Comparison of ENCODE assay signal across 9 cellular contexts in genomic region chr19:58406818-58407657, GRCh38. TPM values are rescaled to one million over a fixed set of nuclear protein-coding genes. Genes with fewer than 3 reads are reported as not detected.
DNase-seq lines count a peak whose midpoint lies in the region; ATAC-seq, FAIRE-seq and TF ChIP-seq lines count a peak whose summit lies in the region.
"Had no signal": no experiment of that assay in that cellular context is flagged by ENCODE, and none has a peak within 500 bp of the region (broad histone marks: within the 10 kb centered on the region; RNA-seq: fewer than 3 reads in every experiment).

No MANE protein-coding gene starts in this region.

- peak in 1 of 2 experiments; percentile 32; a peak in 1 of 4 replicates for TF ChIP-seq RAD21 in K562 (CRISPR knock-in tag; conservative IDR thresholded peaks at IDR 0.05 in 1 of 2, IDR thresholded peaks at IDR 0.05 in 1 of 2)

- peaks cover 0 to 12% (median 0%) of the 10 kb centered on the region in 11 experiments; a peak in 3 of 22 replicates for H4K20me1 ChIP-seq in BLaER1 treated with 17β-estradiol and CSF1 and Interleukin-3, amounts not matched to agents 10 nM and 100 nM
- no peaks in the 10 kb centered on the region for H4K20me1 ChIP-seq in K562 (replicated peaks; ENCODE audit: control insufficient read depth, insufficient read depth, low read length)

- no peaks in the 10 kb centered on the region for H3K27me3 ChIP-seq in BLaER1 treated with 17β-estradiol and CSF1 and Interleukin-3, amounts not matched to agents 10 nM and 100 nM
- H3K27me3 ChIP-seq in HUES6 (ENCODE audit: control insufficient read depth, insufficient read depth, low read length) = no peaks in the 10 kb centered on the region
- H3K27me3 ChIP-seq in K562 (ENCODE audit: control insufficient read depth in 2 of 2, insufficient read depth in 2 of 2, low read length in 2 of 2) = no peaks in the 10 kb centered on the region
- no peaks in the 10 kb centered on the region for H3K27me3 ChIP-seq in muscle layer of colon (ENCODE audit: control insufficient read depth in 1 of 2, insufficient read depth in 2 of 2, low read length in 2 of 2)
- no peaks in the 10 kb centered on the region for H3K27me3 ChIP-seq in thyroid gland

- peak overlapping the region in 10 of 11 experiments; percentile 78 to 92 (median 84); a peak in 21 of 22 replicates for H3K27ac ChIP-seq in BLaER1 treated with 17β-estradiol and CSF1 and Interleukin-3, amounts not matched to agents 10 nM and 100 nM
- H3K27ac ChIP-seq in HUES6 (ENCODE audit: low read depth, low read length) = no peak overlapping the region
- peak overlapping the region; percentile 97 for H3K27ac ChIP-seq in K562 (ENCODE audit: extremely low read depth, low read depth, low read length)
- peak overlapping the region; percentile 98 for H3K27ac ChIP-seq in muscle layer of colon (ENCODE audit: low read depth, low read length)
- no peak overlapping the region for H3K27ac ChIP-seq in thyroid gland

- POLR2A ChIA-PET in K562 (lab: Yijun Ruan, JAX) = interaction anchor here (0.6 to 1.4 kb wide), 6 partner anchors 19 to 112 kb away, joined by 3 to 5 read pairs (median 3); no protein-coding TSS in a partner anchor

- ATAC-seq in K562 (peak; percentile 38), HG03139 (IDR thresholded peaks at IDR 0.05; ENCODE audit: unreplicated experiment) (no peak)

- peaks cover 27 to 35% (median 32%) of the 10 kb centered on the region in 10 experiments for H3K4me1 ChIP-seq in BLaER1 treated with 17β-estradiol and CSF1 and Interleukin-3, amounts not matched to agents 10 nM and 100 nM
- H3K4me1 ChIP-seq in HUES6 (ENCODE audit: control insufficient read depth, insufficient read depth, low read length) = peaks cover 7% of the 10 kb centered on the region; the same call in 1 of the 2 replicates
- peaks cover 28 to 46% of the 10 kb centered on the region in 2 experiments for H3K4me1 ChIP-seq in K562 (replicated peaks in 1 of 2; ENCODE audit: control insufficient read depth in 2 of 2, insufficient read depth in 2 of 2, low read length in 2 of 2)
- peaks cover 20% of the 10 kb centered on the region for H3K4me1 ChIP-seq in muscle layer of colon (ENCODE audit: insufficient read depth, low read length)
- peaks cover 9 to 27% of the 10 kb centered on the region in 2 donors for H3K4me1 ChIP-seq in thyroid gland

- TF ChIP-seq EP300 in K562 (IDR thresholded peaks at IDR 0.05; ENCODE audit: low read length) = no peak

- peaks cover 55% of the 10 kb centered on the region for H3K79me2 ChIP-seq in K562 (ENCODE audit: control insufficient read depth, insufficient read depth, low read length)

- intact Hi-C loops in K562 (cut with micrococcal nuclease) = loop anchor here (1.0 to 10.0 kb wide), 5 partner anchors 60 to 182 kb away; partner anchors contain the start of genes ZBTB45, ZNF324, ZNF544 and ZNF8
- intact Hi-C loops in thyroid gland (cut with DNase I) = no loop called here

- H2AFZ ChIP-seq in K562 (ENCODE audit: low read depth, low read length) = peak overlapping the region; percentile 11; the same call in 1 of the 2 replicates

- no peak; the same call in 1 of the 2 replicates for TF ChIP-seq POLR2A in K562 (conservative IDR thresholded peaks at IDR 0.05)
- no peak for TF ChIP-seq POLR2A in thyroid gland (IDR thresholded peaks at IDR 0.05)

- BruUV-seq in K562 (replicated peaks; lab: Mats Ljungman, UMichigan) = no TSS peak

- DNase-seq in K562 (ENCODE audit: extremely low read depth in 1 of 4, low spot score in 3 of 4) (peak in 1 of 4 experiments; percentile 64), thyroid gland (no peak)
- DNase-seq in stimulated activated naive CD4-positive, alpha-beta T cell (lab: John Stamatoyannopoulos, UW) = no peak
- no peak for DNase-seq in central memory CD4-positive, alpha-beta T cell

- no peaks in the 10 kb centered on the region for H3K9me1 ChIP-seq in K562 (ENCODE audit: control insufficient read depth, insufficient read depth, low read length)

- CTCF ChIA-PET in K562 (lab: Yijun Ruan, JAX; ENCODE audit: low intra/inter-chr PET ratio) = interaction anchor here (1.1 kb wide), 1 partner anchor 112 kb away, joined by 3 read pairs; no protein-coding TSS in a partner anchor

- H3K9ac ChIP-seq in BLaER1 treated with 17β-estradiol and CSF1 and Interleukin-3, amounts not matched to agents 10 nM and 100 nM = peak overlapping the region; percentile 77 to 91 (median 85)
- H3K9ac ChIP-seq in HUES6 (ENCODE audit: low read length) (peak overlapping the region; percentile 79), K562 (ENCODE audit: insufficient read depth in 1 of 2, low read depth in 2 of 2, low read length in 2 of 2) (peak overlapping the region; percentile 94 to 97), muscle layer of colon (ENCODE audit: low read length) (peak overlapping the region; percentile 72)

- peak overlapping the region; percentile 85 to 100 (median 97) for H3K4me2 ChIP-seq in BLaER1 treated with 17β-estradiol and CSF1 and Interleukin-3, amounts not matched to agents 10 nM and 100 nM
- peak overlapping the region; percentile 94 for H3K4me2 ChIP-seq in K562 (ENCODE audit: insufficient read depth, low read length)

- H3K9me3 ChIP-seq in BLaER1 treated with 17β-estradiol and CSF1 and Interleukin-3, amounts not matched to agents 10 nM and 100 nM (replicated peaks in 1 of 11) = no peaks in the 10 kb centered on the region; a peak in 1 of 22 replicates
- H3K9me3 ChIP-seq in HUES6 (ENCODE audit: control insufficient read depth, insufficient read depth, low read depth, low read length) = no peaks in the 10 kb centered on the region
- H3K9me3 ChIP-seq in K562 (replicated peaks; ENCODE audit: control insufficient read depth, insufficient read depth, low read depth, low read length) = no peaks in the 10 kb centered on the region
- H3K9me3 ChIP-seq in muscle layer of colon (ENCODE audit: low read length) = no peaks in the 10 kb centered on the region
- no peaks in the 10 kb centered on the region for H3K9me3 ChIP-seq in thyroid gland
- H3K9me3 ChIP-seq: mucosa of descending colon had no signal

- H3K4me3 ChIP-seq in BLaER1 treated with 17β-estradiol and CSF1 and Interleukin-3, amounts not matched to agents 10 nM and 100 nM = peak overlapping the region; percentile 84 to 98 (median 92)
- peak overlapping the region; percentile 90 for H3K4me3 ChIP-seq in HUES6 (ENCODE audit: low read depth, low read length)
- peak overlapping the region; percentile 87 for H3K4me3 ChIP-seq in K562
- H3K4me3 ChIP-seq in muscle layer of colon (ENCODE audit: low read depth in 1 of 2, low read length in 2 of 2) = peak overlapping the region in 1 of 2 donors; percentile 93
- H3K4me3 ChIP-seq in thyroid gland (replicated peaks in 1 of 3) = peak overlapping the region in 1 of 3 donors; percentile 96

- WGBS in K562 (ENCODE audit: insufficient coverage, low coverage, missing lambda C conversion rate) = 25% methylated on average over 10 of the region's 10 CpGs
- 60 to 79% methylated on average over 9 to 10 of the region's 10 CpGs for WGBS in thyroid gland, 2 donors

- in situ Hi-C loops in K562 (cut with MboI) = no loop called here

- peak; percentile 61 for FAIRE-seq in K562 (lab: Jason Lieb, UNC)

- peaks cover 0 to 13% (median 0%) of the 10 kb centered on the region in 11 experiments; a peak in 4 of 22 replicates for H3K36me3 ChIP-seq in BLaER1 treated with 17β-estradiol and CSF1 and Interleukin-3, amounts not matched to agents 10 nM and 100 nM
- H3K36me3 ChIP-seq in HUES6 (ENCODE audit: control insufficient read depth, insufficient read depth, low read length) (no peaks in the 10 kb centered on the region), K562 (ENCODE audit: control insufficient read depth, insufficient read depth, low read length) (peaks cover 15% of the 10 kb centered on the region; the same call in 2 of the 3 replicates), muscle layer of colon (ENCODE audit: insufficient read depth, low read length) (no peaks in the 10 kb centered on the region), thyroid gland (no peaks in the 10 kb centered on the region)

- TF ChIP-seq CTCF in K562 (IDR thresholded peaks at IDR 0.05 in 2 of 3, conservative IDR thresholded peaks at IDR 0.05 in 1 of 3; ENCODE audit: insufficient read depth in 2 of 3, low read depth in 1 of 3, low read length in 3 of 3) = peak; percentile 54 to 73 (median 56)
- TF ChIP-seq CTCF in thyroid gland (IDR thresholded peaks at IDR 0.05) = no peak

RNA-seq across cellular contexts. Expression of gene ZNF584, which starts 1.4 kb away (rescaled TPM):
- total RNA-seq in K562 (2011; cell fraction: chromatin; rRNA removed; ENCODE audit: low replicate concordance) = 57.9 and 99.5 TPM in 2 replicates
- total RNA-seq in K562 (2011; cell fraction: nucleolus; rRNA removed) = 56.2 and 62.2 TPM in 2 replicates
- total RNA-seq in K562 (2011; cell fraction: nucleoplasm; rRNA removed) = 46.1 and 46.3 TPM in 2 replicates
- total RNA-seq in K562 (2014; rRNA removed) = 35.0 and 44.2 TPM in 2 replicates
- 23.0 and 23.2 TPM in 2 replicates for total RNA-seq in K562 (2014; rRNA removed; fragmentation: Illumina TruSeq; extraction: Trizol)
- 22.1 and 22.9 TPM in 2 replicates for total RNA-seq in K562 (2015; rRNA removed; fragmentation: Illumina TruSeq; extraction: Trizol)
- 40.9 and 43.4 TPM in 2 replicates for total RNA-seq in K562 (2021)
- polyA plus RNA-seq in K562 (2011; rRNA removed) = 23.4 and 27.1 TPM in 2 replicates
- 17.0 and 29.0 TPM in 2 replicates for polyA plus RNA-seq in K562 (2011; cell fraction: cytosol; rRNA removed)
- polyA plus RNA-seq in K562 (2011; cell fraction: nucleus; rRNA removed) = 16.4 and 25.4 TPM in 2 replicates
- 15.7 and 20.2 TPM in 2 replicates for polyA plus RNA-seq in K562 (2012)
- 24.6 and 25.6 TPM in 2 replicates for polyA plus RNA-seq in K562 (2014; fragmentation: Illumina TruSeq; extraction: Trizol)
- 1 to 10 TPM; 5.8 to 7.1 TPM for polyA plus RNA-seq in K562 (2014; fragmentation: Nextera tagmentation; extraction: Ambion mirVana)
- 20.8 and 27.5 TPM in 2 replicates for polyA plus RNA-seq in K562 (2014; rRNA removed)
- polyA minus RNA-seq in K562 (2011; rRNA and poly(A)+ RNA removed) = 30.5 and 38.2 TPM in 2 replicates
- polyA minus RNA-seq in K562 (2011; cell fraction: cytosol; rRNA and poly(A)+ RNA removed) = 12.7 and 26.2 TPM in 2 replicates
- 18.0 and 21.0 TPM in 2 replicates for polyA minus RNA-seq in K562 (2011; cell fraction: nucleus; rRNA and poly(A)+ RNA removed)
- 10 to 100 TPM; 10.1 to 31.1 (median 23.1) TPM for total RNA-seq in thyroid gland

RNA-seq across cellular contexts. Expression of gene RNF225, which starts 11.6 kb away (rescaled TPM):
- total RNA-seq in K562 (2011; cell fraction: chromatin; rRNA removed; ENCODE audit: low replicate concordance) = 0.46 and 1.3 TPM in 2 replicates
- total RNA-seq in K562 (2011; cell fraction: nucleolus; rRNA removed) = 3.0 and 3.7 TPM in 2 replicates
- 1.4 TPM in 1 of 2 replicates, not detected in the other for total RNA-seq in K562 (2011; cell fraction: nucleoplasm; rRNA removed)
- total RNA-seq in K562 (2014; rRNA removed) = 0.37 TPM in 1 of 2 replicates, not detected in the other
- total RNA-seq in K562 (2014; rRNA removed; fragmentation: Illumina TruSeq; extraction: Trizol) = not detected in 2 replicates
- total RNA-seq in K562 (2015; rRNA removed; fragmentation: Illumina TruSeq; extraction: Trizol) = not detected in 2 replicates
- 0.31 and 0.33 TPM in 2 replicates for total RNA-seq in K562 (2021)
- polyA plus RNA-seq in K562 (2011; rRNA removed) = not detected in 2 replicates
- polyA plus RNA-seq in K562 (2011; cell fraction: cytosol; rRNA removed) = not detected in 2 replicates
- polyA plus RNA-seq in K562 (2011; cell fraction: nucleus; rRNA removed) = 0.11 and 0.23 TPM in 2 replicates
- not detected in 2 replicates for polyA plus RNA-seq in K562 (2012)
- not detected in 2 replicates for polyA plus RNA-seq in K562 (2014; fragmentation: Illumina TruSeq; extraction: Trizol)
- not detected for polyA plus RNA-seq in K562 (2014; fragmentation: Nextera tagmentation; extraction: Ambion mirVana)
- polyA plus RNA-seq in K562 (2014; rRNA removed) = not detected in 2 replicates
- not detected in 2 replicates for polyA minus RNA-seq in K562 (2011; rRNA and poly(A)+ RNA removed)
- not detected in 2 replicates for polyA minus RNA-seq in K562 (2011; cell fraction: cytosol; rRNA and poly(A)+ RNA removed)
- 1.3 and 1.6 TPM in 2 replicates for polyA minus RNA-seq in K562 (2011; cell fraction: nucleus; rRNA and poly(A)+ RNA removed)
- total RNA-seq in thyroid gland = under 1 TPM in 1 of 4 donors, not detected in 3; 0.33 TPM
- total RNA-seq: mucosa of descending colon had no signal

RNA-seq across cellular contexts. Expression of gene RPS5, which starts 20.0 kb away (rescaled TPM):
- total RNA-seq in K562 (2011; cell fraction: chromatin; rRNA removed; ENCODE audit: low replicate concordance) = 345 and 934 TPM in 2 replicates
- 1,499 and 1,711 TPM in 2 replicates for total RNA-seq in K562 (2011; cell fraction: nucleolus; rRNA removed)
- total RNA-seq in K562 (2011; cell fraction: nucleoplasm; rRNA removed) = 1,436 and 2,256 TPM in 2 replicates
- total RNA-seq in K562 (2014; rRNA removed) (3,570 and 3,842 TPM in 2 replicates), K562 (2014; rRNA removed; fragmentation: Illumina TruSeq; extraction: Trizol) (800 and 1,228 TPM in 2 replicates), K562 (2015; rRNA removed; fragmentation: Illumina TruSeq; extraction: Trizol) (1,556 and 1,583 TPM in 2 replicates), K562 (2021) (2,248 and 2,336 TPM in 2 replicates), thyroid gland (1,000 to 10,000 TPM; 1,209 to 2,449 (median 1,340) TPM)
- polyA plus RNA-seq in K562 (2011; rRNA removed) (3,238 and 3,879 TPM in 2 replicates), K562 (2014; fragmentation: Illumina TruSeq; extraction: Trizol) (1,865 and 2,679 TPM in 2 replicates), K562 (2014; fragmentation: Nextera tagmentation; extraction: Ambion mirVana) (1,000 to 10,000 TPM; 2,484 to 2,751 TPM), K562 (2014; rRNA removed) (3,494 and 3,885 TPM in 2 replicates)
- polyA plus RNA-seq in K562 (2011; cell fraction: cytosol; rRNA removed) = 6,312 and 9,379 TPM in 2 replicates
- polyA plus RNA-seq in K562 (2011; cell fraction: nucleus; rRNA removed) = 1,727 and 2,219 TPM in 2 replicates
- polyA plus RNA-seq in K562 (2012) = 2,682 and 3,255 TPM in 2 replicates
- 2,086 and 2,630 TPM in 2 replicates for polyA minus RNA-seq in K562 (2011; rRNA and poly(A)+ RNA removed)
- 1,081 and 1,118 TPM in 2 replicates for polyA minus RNA-seq in K562 (2011; cell fraction: cytosol; rRNA and poly(A)+ RNA removed)
- polyA minus RNA-seq in K562 (2011; cell fraction: nucleus; rRNA and poly(A)+ RNA removed) = 377 and 605 TPM in 2 replicates

RNA-seq across cellular contexts. Expression of gene ZNF837, which starts 26.2 kb away (rescaled TPM):
- total RNA-seq in K562 (2011; cell fraction: chromatin; rRNA removed; ENCODE audit: low replicate concordance) = 1.00 TPM in 1 of 2 replicates, not detected in the other
- total RNA-seq in K562 (2011; cell fraction: nucleolus; rRNA removed) = 0.83 and 1.1 TPM in 2 replicates
- 0.31 and 0.37 TPM in 2 replicates for total RNA-seq in K562 (2011; cell fraction: nucleoplasm; rRNA removed)
- total RNA-seq in K562 (2014; rRNA removed) = 1.8 and 2.1 TPM in 2 replicates
- not detected in 2 replicates for total RNA-seq in K562 (2014; rRNA removed; fragmentation: Illumina TruSeq; extraction: Trizol)
- total RNA-seq in K562 (2015; rRNA removed; fragmentation: Illumina TruSeq; extraction: Trizol) = 0.11 TPM in 2 replicates
- total RNA-seq in K562 (2021) = 0.54 and 1.2 TPM in 2 replicates
- polyA plus RNA-seq in K562 (2011; rRNA removed) = 0.21 and 0.28 TPM in 2 replicates
- polyA plus RNA-seq in K562 (2011; cell fraction: cytosol; rRNA removed) = 0.55 and 3.2 TPM in 2 replicates
- polyA plus RNA-seq in K562 (2011; cell fraction: nucleus; rRNA removed) = 0.62 and 1.3 TPM in 2 replicates
- polyA plus RNA-seq in K562 (2012) = 0.43 and 1.1 TPM in 2 replicates
- polyA plus RNA-seq in K562 (2014; fragmentation: Illumina TruSeq; extraction: Trizol) = 0.10 TPM in 1 of 2 replicates, not detected in the other
- not detected for polyA plus RNA-seq in K562 (2014; fragmentation: Nextera tagmentation; extraction: Ambion mirVana)
- 0.57 and 0.73 TPM in 2 replicates for polyA plus RNA-seq in K562 (2014; rRNA removed)
- polyA minus RNA-seq in K562 (2011; rRNA and poly(A)+ RNA removed) = not detected in 2 replicates
- polyA minus RNA-seq in K562 (2011; cell fraction: cytosol; rRNA and poly(A)+ RNA removed) = 0.67 and 1.1 TPM in 2 replicates
- 0.44 and 0.54 TPM in 2 replicates for polyA minus RNA-seq in K562 (2011; cell fraction: nucleus; rRNA and poly(A)+ RNA removed)
- total RNA-seq in thyroid gland = 10 to 100 TPM in 3 of 4 donors, 1 to 10 TPM in 1; 6.3 to 16.4 (median 15.1) TPM

RNA-seq across cellular contexts. Expression of gene ZNF132, which starts 32.9 kb away (rescaled TPM):
- total RNA-seq in K562 (2011; cell fraction: chromatin; rRNA removed; ENCODE audit: low replicate concordance) = not detected in 2 replicates
- not detected in 2 replicates for total RNA-seq in K562 (2011; cell fraction: nucleolus; rRNA removed)
- total RNA-seq in K562 (2011; cell fraction: nucleoplasm; rRNA removed) = not detected in 2 replicates
- total RNA-seq in K562 (2014; rRNA removed) (not detected in 2 replicates), K562 (2014; rRNA removed; fragmentation: Illumina TruSeq; extraction: Trizol) (not detected in 2 replicates), K562 (2015; rRNA removed; fragmentation: Illumina TruSeq; extraction: Trizol) (not detected in 2 replicates), K562 (2021) (not detected in 2 replicates), thyroid gland (10 to 100 TPM; 13.3 to 24.3 (median 16.2) TPM)
- polyA plus RNA-seq in K562 (2011; rRNA removed) (0.03 TPM in 1 of 2 replicates, not detected in the other), K562 (2014; fragmentation: Illumina TruSeq; extraction: Trizol) (not detected in 2 replicates), K562 (2014; fragmentation: Nextera tagmentation; extraction: Ambion mirVana) (under 1 TPM; 0.14 to 0.42 TPM), K562 (2014; rRNA removed) (0.03 and 0.05 TPM in 2 replicates)
- not detected in 2 replicates for polyA plus RNA-seq in K562 (2011; cell fraction: cytosol; rRNA removed)
- 0.06 TPM in 1 of 2 replicates, not detected in the other for polyA plus RNA-seq in K562 (2011; cell fraction: nucleus; rRNA removed)
- polyA plus RNA-seq in K562 (2012) = 1.1 and 1.8 TPM in 2 replicates
- not detected in 2 replicates for polyA minus RNA-seq in K562 (2011; rRNA and poly(A)+ RNA removed)
- not detected in 2 replicates for polyA minus RNA-seq in K562 (2011; cell fraction: cytosol; rRNA and poly(A)+ RNA removed)
- 0.11 TPM in 1 of 2 replicates, not detected in the other for polyA minus RNA-seq in K562 (2011; cell fraction: nucleus; rRNA and poly(A)+ RNA removed)

Comparison
In these comparisons a context has a peak if more than half of its experiments do, and no peak if none do; other contexts are left out.
1. H3K27ac ChIP-seq: peak in BLaER1 treated with 17β-estradiol and CSF1 and Interleukin-3, amounts not matched to agents 10 nM and 100 nM (10 of 11), K562 (single experiment) and muscle layer of colon (single experiment); none in HUES6 (single experiment) and thyroid gland (0 of 3).
2. CTCF ChIP-seq: peak in K562 (3 of 3); none in thyroid gland (0 of 6).
3. Peak in every context shown above with its lines, with median percentiles within 50 percentile points of each other: H3K9ac ChIP-seq.